ENCODE assay signal across 8 cellular contexts in the genomic region with DNA sequence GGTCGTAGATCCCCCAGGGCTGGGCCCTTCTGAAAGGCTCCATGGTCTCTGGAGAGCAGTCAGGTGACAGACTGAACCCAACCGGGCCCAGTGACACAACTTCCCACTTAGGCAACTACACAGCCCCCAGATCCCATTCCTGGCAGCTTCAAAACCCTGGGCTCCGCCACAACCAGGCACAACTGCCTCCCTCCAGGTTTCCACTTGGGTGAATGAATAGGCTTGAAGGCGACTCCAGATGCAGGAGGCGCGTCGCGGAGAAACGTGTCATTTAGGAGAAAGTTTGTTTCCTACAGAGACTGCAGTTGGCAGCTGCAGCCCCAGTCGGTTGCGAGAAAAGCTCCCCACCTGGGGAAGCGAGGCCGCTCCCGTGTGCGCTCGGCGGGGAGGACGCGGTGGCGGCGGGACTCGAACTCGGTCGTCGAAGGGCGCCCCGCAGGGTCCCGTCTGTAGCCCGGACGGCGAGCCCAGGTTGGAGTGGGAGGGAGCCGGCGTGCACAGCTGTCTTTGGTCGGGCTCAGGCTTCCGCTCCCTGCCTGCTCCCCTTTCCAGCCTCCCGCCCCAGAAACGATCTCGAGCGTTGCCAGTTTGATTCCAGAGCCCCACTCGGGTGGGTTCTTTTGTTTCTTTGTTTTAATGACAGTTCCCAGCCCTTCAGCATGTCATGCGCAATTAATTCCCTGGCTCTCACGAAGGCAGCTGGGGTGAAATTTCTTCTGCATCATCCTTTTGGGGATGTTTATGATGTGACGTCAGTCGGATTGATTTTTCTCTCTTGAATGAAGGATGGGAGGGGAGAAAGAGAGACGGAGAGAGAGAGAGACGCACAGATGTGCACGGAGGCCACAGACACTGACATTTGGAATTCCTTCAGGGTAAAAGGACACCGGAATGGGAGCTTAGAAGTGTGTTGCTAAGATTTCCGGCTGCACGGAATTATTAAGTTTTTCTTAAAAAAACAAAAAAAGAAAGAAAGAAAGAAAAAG. TPM values are rescaled to one million over a fixed set of nuclear protein-coding genes. Genes with fewer than 3 reads are reported as not detected.
DNase-seq lines count a peak whose midpoint lies in the region; ATAC-seq, FAIRE-seq and TF ChIP-seq lines count a peak whose summit lies in the region.

No MANE protein-coding gene starts in this region.

- H2AFZ ChIP-seq in SK-N-SH (ENCODE audit: low read depth) = peak overlapping the region; percentile 94
- H2AFZ ChIP-seq in endothelial cell of umbilical vein (ENCODE audit: low read depth, low read length) = peak overlapping the region; percentile 75
- peak overlapping the region; percentile 0 for H2AFZ ChIP-seq in mesenchymal stem cell (ENCODE audit: low read depth, low read length)

- H2BK15ac ChIP-seq in mesenchymal stem cell (ENCODE audit: low read depth, poor library complexity, severe bottlenecking) = peak overlapping the region; percentile 98

- H3K9me1 ChIP-seq in endothelial cell of umbilical vein (replicated peaks; ENCODE audit: control insufficient read depth, extremely low read depth, insufficient read depth, low read length) = no peaks in the 10 kb centered on the region

- peaks cover 40% of the 10 kb centered on the region for H3K79me2 ChIP-seq in SK-N-SH (ENCODE audit: insufficient read depth)
- H3K79me2 ChIP-seq in endothelial cell of umbilical vein (ENCODE audit: control insufficient read depth, insufficient read depth, low read length) = no peaks in the 10 kb centered on the region

- H3K9me3 ChIP-seq in SK-N-SH = no peaks in the 10 kb centered on the region
- H3K9me3 ChIP-seq in endothelial cell of umbilical vein (replicated peaks; ENCODE audit: control insufficient read depth, insufficient read depth, low read length) = no peaks in the 10 kb centered on the region
- no peaks in the 10 kb centered on the region for H3K9me3 ChIP-seq in mesenchymal stem cell (ENCODE audit: control insufficient read depth, low read length)
- no peaks in the 10 kb centered on the region for H3K9me3 ChIP-seq in thymus (ENCODE audit: control insufficient read depth)

- H2BK120ac ChIP-seq in mesenchymal stem cell (ENCODE audit: low read depth, low read length) = peak overlapping the region; percentile 86

- H3K4me1 ChIP-seq in SK-N-SH (ENCODE audit: control insufficient read depth in 1 of 2, insufficient read depth in 2 of 2, low read depth in 1 of 2, low read length in 1 of 2) (peaks cover 3 to 13% of the 10 kb centered on the region in 2 experiments; a peak in 2 of 4 replicates), endothelial cell of umbilical vein (ENCODE audit: control insufficient read depth, extremely low read depth, insufficient read depth, low read length) (peaks cover 39% of the 10 kb centered on the region), mesenchymal stem cell (ENCODE audit: control insufficient read depth, insufficient read depth, low read depth, low read length) (peaks cover 6% of the 10 kb centered on the region), thymus (ENCODE audit: control insufficient read depth, insufficient read depth, low read length) (peaks cover 6% of the 10 kb centered on the region)

- peak overlapping the region; percentile 59 to 87 for H2BK12ac ChIP-seq in mesenchymal stem cell (ENCODE audit: low read length in 2 of 2)

- no peak for TF ChIP-seq EP300 in SK-N-SH (IDR thresholded peaks at IDR 0.05; ENCODE audit: borderline replicate concordance in 1 of 2, low read depth in 1 of 2, low read length in 1 of 2)

- DNase-seq in H7 (peak; percentile 56), SK-N-SH (peak; percentile 53), endothelial cell of umbilical vein (ENCODE audit: low read depth, low spot score) (peak; percentile 81), mesenchymal stem cell (peak; percentile 93), NOMO-1 (lab: John Stamatoyannopoulos, UW; ENCODE audit: unreplicated experiment in 2 of 2) (no peak)

- H2AK5ac ChIP-seq in mesenchymal stem cell (ENCODE audit: low read length, severe bottlenecking) = peak overlapping the region; percentile 97

- no peak for FAIRE-seq in endothelial cell of umbilical vein (lab: Jason Lieb, UNC)

- H3K36me3 ChIP-seq in H7 (replicated peaks; ENCODE audit: control insufficient read depth, insufficient read depth, low read length) (no peaks in the 10 kb centered on the region), SK-N-SH (replicated peaks in 1 of 2; ENCODE audit: control insufficient read depth in 1 of 2, insufficient read depth in 2 of 2, low read length in 1 of 2) (peaks cover 0 to 4% of the 10 kb centered on the region in 2 experiments), endothelial cell of umbilical vein (ENCODE audit: control insufficient read depth in 2 of 2, extremely low read depth in 1 of 2, insufficient read depth in 2 of 2, low read length in 2 of 2) (no peaks in the 10 kb centered on the region), mesenchymal stem cell (ENCODE audit: control insufficient read depth in 1 of 2, insufficient read depth in 2 of 2, low read depth in 1 of 2, low read length in 2 of 2) (no peaks in the 10 kb centered on the region), thymus (ENCODE audit: control insufficient read depth, insufficient read depth) (no peaks in the 10 kb centered on the region)

- no peak for ATAC-seq in HG03354 (IDR thresholded peaks at IDR 0.05; ENCODE audit: poor library complexity, severe bottlenecking, unreplicated experiment)
- no peak for ATAC-seq in GM18867 (IDR thresholded peaks at IDR 0.05; ENCODE audit: unreplicated experiment)

- POLR2A ChIA-PET in SK-N-SH (lab: Yijun Ruan, JAX) (interaction anchor here (1.0 to 1.4 kb wide), 2 partner anchors 10 to 38 kb away, joined by 3 to 4 read pairs; no protein-coding TSS in a partner anchor), endothelial cell of umbilical vein (lab: Charles Lee) (interaction anchor here (1.9 kb wide), 1 partner anchor 10 kb away, joined by 5 read pairs; no protein-coding TSS in a partner anchor)

- TF ChIP-seq POLR2A in endothelial cell of umbilical vein (IDR thresholded peaks at IDR 0.05; ENCODE audit: low read depth, low read length) = no peak

- CTCF ChIA-PET in SK-N-SH (lab: Yijun Ruan, JAX) = interaction anchor here (1.1 to 1.9 kb wide), 6 partner anchors 15 to 279 kb away, joined by 3 to 10 read pairs (median 4); no protein-coding TSS in a partner anchor
- CTCF ChIA-PET in endothelial cell of umbilical vein (lab: Charles Lee) = interaction anchor here (0.9 to 3.6 kb wide), 12 partner anchors 10 to 200 kb away, joined by 3 to 19 read pairs (median 4); no protein-coding TSS in a partner anchor

- H3K4me3 ChIP-seq in H7 (ENCODE audit: insufficient read depth, low read depth, low read length) (peak overlapping the region; percentile 54), SK-N-SH (ENCODE audit: low read depth in 2 of 2, low read length in 1 of 2) (peak overlapping the region; percentile 75 to 88), endothelial cell of umbilical vein (replicated peaks in 1 of 3; ENCODE audit: insufficient read depth in 1 of 3, low read depth in 1 of 3, low read length in 3 of 3) (peak overlapping the region; percentile 41 to 66 (median 47)), mesenchymal stem cell (ENCODE audit: insufficient read depth in 1 of 2, low read depth in 1 of 2, low read length in 2 of 2) (peak overlapping the region; percentile 60 to 86), thymus (ENCODE audit: low read length) (peak overlapping the region; percentile 38)

- H2BK5ac ChIP-seq in mesenchymal stem cell (ENCODE audit: low read depth, low read length, poor library complexity, severe bottlenecking) = peak overlapping the region; percentile 95

- peak overlapping the region in 1 of 2 experiments; percentile 89 for H3K14ac ChIP-seq in mesenchymal stem cell (ENCODE audit: low read length in 2 of 2)

- H3K23ac ChIP-seq in mesenchymal stem cell (ENCODE audit: low read length in 2 of 2) = no peak overlapping the region

- H3K4ac ChIP-seq in mesenchymal stem cell (ENCODE audit: low read depth in 1 of 2, low read length in 2 of 2) = peak overlapping the region; percentile 92 to 93

- H4K91ac ChIP-seq in mesenchymal stem cell (ENCODE audit: low read length) = peak overlapping the region; percentile 95

- H4K20me1 ChIP-seq in SK-N-SH (ENCODE audit: insufficient read depth) = no peaks in the 10 kb centered on the region
- H4K20me1 ChIP-seq in endothelial cell of umbilical vein (replicated peaks; ENCODE audit: control insufficient read depth, extremely low read depth, insufficient read depth, low read length) = no peaks in the 10 kb centered on the region

- peak overlapping the region; percentile 93 for H3K4me2 ChIP-seq in SK-N-SH
- peak overlapping the region; percentile 78 for H3K4me2 ChIP-seq in endothelial cell of umbilical vein (ENCODE audit: insufficient read depth, low read length)
- peak overlapping the region; percentile 71 for H3K4me2 ChIP-seq in mesenchymal stem cell (ENCODE audit: low read length, poor library complexity, severe bottlenecking)

- peaks cover 14% of the 10 kb centered on the region; the same call in 1 of the 2 replicates for H3K27me3 ChIP-seq in H7 (ENCODE audit: control insufficient read depth, insufficient read depth, low read length)
- H3K27me3 ChIP-seq in SK-N-SH (ENCODE audit: insufficient read depth) = no peaks in the 10 kb centered on the region
- no peaks in the 10 kb centered on the region for H3K27me3 ChIP-seq in endothelial cell of umbilical vein (ENCODE audit: control insufficient read depth in 2 of 2, insufficient read depth in 2 of 2, low read length in 2 of 2)
- H3K27me3 ChIP-seq in mesenchymal stem cell (ENCODE audit: control insufficient read depth in 1 of 2, insufficient read depth in 1 of 2, low read length in 2 of 2) = no peaks in the 10 kb centered on the region
- no peaks in the 10 kb centered on the region for H3K27me3 ChIP-seq in thymus (ENCODE audit: control insufficient read depth, insufficient read depth)

- peak overlapping the region; percentile 33 for H4K8ac ChIP-seq in mesenchymal stem cell (ENCODE audit: low read length)

- H3K79me1 ChIP-seq in mesenchymal stem cell (replicated peaks; ENCODE audit: low read length, poor library complexity, severe bottlenecking) = peaks cover 2% of the 10 kb centered on the region

- no peaks in the 10 kb centered on the region for H3K9me2 ChIP-seq in SK-N-SH

- H3K27ac ChIP-seq in SK-N-SH (ENCODE audit: low read depth in 2 of 2, low read length in 1 of 2) = peak overlapping the region; percentile 60 to 86
- H3K27ac ChIP-seq in endothelial cell of umbilical vein (ENCODE audit: insufficient read depth, low read depth, low read length) = peak overlapping the region; percentile 75
- H3K27ac ChIP-seq in mesenchymal stem cell (ENCODE audit: low read length, poor library complexity, severe bottlenecking) = peak overlapping the region; percentile 96
- no peak overlapping the region for H3K27ac ChIP-seq in thymus (ENCODE audit: low read depth)

- intact Hi-C loops in endothelial cell of umbilical vein (cut with micrococcal nuclease) = loop anchor here (1.0 to 5.0 kb wide), 4 partner anchors 31 to 196 kb away; no protein-coding TSS in a partner anchor

- peak overlapping the region; percentile 67 for H3K9ac ChIP-seq in SK-N-SH
- peak overlapping the region; percentile 85 for H3K9ac ChIP-seq in endothelial cell of umbilical vein (replicated peaks; ENCODE audit: extremely low read depth, insufficient read depth, low read length)
- peak overlapping the region; percentile 94 for H3K9ac ChIP-seq in mesenchymal stem cell (ENCODE audit: low read length)

- TF ChIP-seq CTCF in SK-N-SH (IDR thresholded peaks at IDR 0.05) = no peak
- TF ChIP-seq CTCF in endothelial cell of umbilical vein (IDR thresholded peaks at IDR 0.05; ENCODE audit: extremely low read depth in 1 of 2, insufficient read depth in 1 of 2, low read depth in 1 of 2, low read length in 2 of 2) = no peak

- BruUV-seq in endothelial cell of umbilical vein (replicated peaks; lab: Mats Ljungman, UMichigan) = TSS peak; percentile 72

- dilution Hi-C loops in endothelial cell of umbilical vein (cut with MboI; ENCODE audit: extremely low pct_ligation_motif_present, low sequenced_read_pairs) = loop anchor here (25.0 kb wide), 1 partner anchor 196 kb away; no protein-coding TSS in a partner anchor

- TF ChIP-seq RAD21 in SK-N-SH (IDR thresholded peaks at IDR 0.05; ENCODE audit: low read length) = no peak

- WGBS in SK-N-SH (ENCODE audit: low lambda C conversion rate) = 70% methylated on average over 48 of the region's 50 CpGs
- WGBS in mesenchymal stem cell = 48% methylated on average over 50 of the region's 50 CpGs
- WGBS in thymus = 4% methylated on average over 50 of the region's 50 CpGs

- peaks cover 5% of the 10 kb centered on the region for H3F3A ChIP-seq in SK-N-SH (replicated peaks; ENCODE audit: insufficient read depth)

- peak overlapping the region; percentile 40 to 88 for H3K18ac ChIP-seq in mesenchymal stem cell (ENCODE audit: low read depth in 1 of 2, low read length in 2 of 2)

RNA-seq across cellular contexts. Expression of a gene that starts 0.9 kb away (rescaled TPM):
- 0.14 TPM in 1 of 2 replicates, not detected in the other for total RNA-seq in H7 (2014; rRNA removed; shearing (Covaris generic))
- polyA plus RNA-seq in SK-N-SH (2012; rRNA removed) = 15.5 and 22.1 TPM in 2 replicates
- 12.4 and 15.1 TPM in 2 replicates for polyA plus RNA-seq in SK-N-SH (2012; cell fraction: cytosol; rRNA removed)
- 35.3 and 68.0 TPM in 2 replicates for polyA plus RNA-seq in SK-N-SH (2012; cell fraction: nucleus; rRNA removed)
- total RNA-seq in endothelial cell of umbilical vein = 51.0 and 68.9 TPM in 2 replicates
- polyA plus RNA-seq in endothelial cell of umbilical vein = 30.4 and 30.9 TPM in 2 replicates
- 11.2 and 13.2 TPM in 2 replicates for polyA plus RNA-seq in endothelial cell of umbilical vein (2011; cell fraction: cytosol; rRNA removed)
- polyA plus RNA-seq in endothelial cell of umbilical vein (2011; cell fraction: nucleus; rRNA removed) = 121 and 134 TPM in 2 replicates
- 17.7 and 26.2 TPM in 2 replicates for polyA plus RNA-seq in endothelial cell of umbilical vein (2012)
- 102 and 106 TPM in 2 replicates for polyA minus RNA-seq in endothelial cell of umbilical vein
- not detected for polyA minus RNA-seq in endothelial cell of umbilical vein (2011; cell fraction: cytosol; rRNA and poly(A)+ RNA removed)
- 283 and 309 TPM in 2 replicates for polyA minus RNA-seq in endothelial cell of umbilical vein (2011; cell fraction: nucleus; rRNA and poly(A)+ RNA removed)
- 104 TPM for polyA plus RNA-seq in mesenchymal stem cell (2013, experiment 1 of 2)
- polyA plus RNA-seq in mesenchymal stem cell (2013, experiment 2 of 2) = 103 TPM
- polyA plus RNA-seq in thymus = 2.9 TPM

Comparison
In these comparisons a context has a peak if more than half of its experiments do, and no peak if none do; other contexts are left out.
1. DNase-seq: peak in H7 (single experiment), SK-N-SH (single experiment), endothelial cell of umbilical vein (single experiment) and mesenchymal stem cell (single experiment); none in NOMO-1 (0 of 2).
2. H2AFZ ChIP-seq: peak in every context shown above with its lines; median percentile 94 in SK-N-SH; 75 in endothelial cell of umbilical vein; 0 in mesenchymal stem cell.
3. Peak in every context shown above with its lines, with median percentiles within 50 percentile points of each other: H3K4me3 ChIP-seq, H3K4me2 ChIP-seq and H3K9ac ChIP-seq.